8 cellular contexts compared by ENCODE assay signal in genomic region chr22:17084554-17085276, GRCh38. TPM values are rescaled to one million over a fixed set of nuclear protein-coding genes. Genes with fewer than 3 reads are reported as not detected.
A peak's percentile ranks its signal among the peaks of the same experiment; 100 is the strongest.
DNase-seq lines count a peak whose midpoint lies in the region; ATAC-seq and TF ChIP-seq lines count a peak whose summit lies in the region.

Gene IL17RA, plus strand, starts transcription at chr22:17085000. Its CDS starts 92 bp downstream, at chr22:17085092.

- H3K9me2 ChIP-seq in GM23338 (ENCODE audit: insufficient read depth) = no peaks in the 10 kb centered on the region

- H3K9me3 Mint-ChIP-seq in GM23338 = no peaks in the 10 kb centered on the region; the same call in 2 of the 3 replicates
- H3K9me3 Mint-ChIP-seq in neural progenitor cell = peaks cover 2% of the 10 kb centered on the region

- peaks cover 7% of the 10 kb centered on the region for H3F3A ChIP-seq in GM23338 (replicated peaks; ENCODE audit: low read depth)
- peaks cover 24% of the 10 kb centered on the region for H3F3A ChIP-seq in neural progenitor cell (ENCODE audit: low read depth)

- H3K4me3 ChIP-seq in GM23338 = peak within 1 kb of the TSS; percentile 83
- peak within 1 kb of the TSS; percentile 81 for H3K4me3 ChIP-seq in neural progenitor cell
- H3K4me3 ChIP-seq in stomach smooth muscle (ENCODE audit: low read length in 2 of 2) = peak within 1 kb of the TSS; percentile 53 to 74

- H3K27ac ChIP-seq in GM23338 (ENCODE audit: low read depth) = no peak within 1 kb of the TSS
- H3K27ac ChIP-seq in neural progenitor cell = no peak within 1 kb of the TSS
- H3K27ac ChIP-seq in stomach smooth muscle (ENCODE audit: low read length) = no peak within 1 kb of the TSS

- H3K27me3 Mint-ChIP-seq in GM23338 (ENCODE audit: insufficient read depth, low read depth, poor library complexity) (peaks cover 27% of the 10 kb centered on the region), neural progenitor cell (ENCODE audit: insufficient read depth, low read depth) (peaks cover 25% of the 10 kb centered on the region)

- H3K79me2 ChIP-seq in GM23338 (replicated peaks; ENCODE audit: insufficient read depth) (peaks cover 3% of the 10 kb centered on the region; the same call in 1 of the 2 replicates), neural progenitor cell (ENCODE audit: low read depth) (no peaks in the 10 kb centered on the region)

- H3K9ac ChIP-seq in neural progenitor cell (no peak within 1 kb of the TSS), stomach smooth muscle (ENCODE audit: low read length in 2 of 2) (peak within 1 kb of the TSS; percentile 57 to 60)

- peak; percentile 67 for TF ChIP-seq POLR2A in Raji (IDR thresholded peaks at IDR 0.05; ENCODE audit: insufficient read depth, low read depth, low read length)

- H3K4me1 ChIP-seq in GM23338 (ENCODE audit: insufficient read depth) = peaks cover 14% of the 10 kb centered on the region; the same call in 1 of the 2 replicates
- H3K4me1 ChIP-seq in neural progenitor cell = peaks cover 6% of the 10 kb centered on the region
- peaks cover 22% of the 10 kb centered on the region for H3K4me1 ChIP-seq in stomach smooth muscle (ENCODE audit: control insufficient read depth, insufficient read depth, low read length)

- peaks cover 20% of the 10 kb centered on the region for H3K4me1 Mint-ChIP-seq in GM23338
- H3K4me1 Mint-ChIP-seq in neural progenitor cell = peaks cover 14% of the 10 kb centered on the region

- peaks cover 31% of the 10 kb centered on the region for H3K27me3 ChIP-seq in GM23338 (ENCODE audit: insufficient read depth)
- peaks cover 48% of the 10 kb centered on the region for H3K27me3 ChIP-seq in neural progenitor cell
- H3K27me3 ChIP-seq in stomach smooth muscle (ENCODE audit: control insufficient read depth in 1 of 2, insufficient read depth in 2 of 2, low read length in 2 of 2) = peaks cover 8 to 31% of the 10 kb centered on the region in 2 donors

- H3K36me3 Mint-ChIP-seq in GM23338 (ENCODE audit: low read depth) = no peaks in the 10 kb centered on the region
- no peaks in the 10 kb centered on the region for H3K36me3 Mint-ChIP-seq in neural progenitor cell

- H3K27ac Mint-ChIP-seq in GM23338 (no peak within 1 kb of the TSS), neural progenitor cell (no peak within 1 kb of the TSS)

- no peak for TF ChIP-seq CTCF in GM23338 (conservative IDR thresholded peaks at IDR 0.05; ENCODE audit: low read depth in 2 of 2)
- no peak for TF ChIP-seq CTCF in neural progenitor cell (IDR thresholded peaks at IDR 0.05)

- H3K4me3 Mint-ChIP-seq in GM23338 (peak within 1 kb of the TSS; percentile 78), neural progenitor cell (peak within 1 kb of the TSS; percentile 90)

- peak; percentile 91 for DNase-seq in EH (ENCODE audit: low read depth)
- DNase-seq in GM23338 (ENCODE audit: low spot score) = peak; percentile 97
- peak; percentile 94 for DNase-seq in LoVo (ENCODE audit: low spot score)
- peak; percentile 89 for DNase-seq in activated gamma-delta T cell treated with anti-CD3 and anti-CD28 coated beads, Interleukin-2, amount 50 U/mL, for 16 hours (ENCODE audit: low read depth)
- peak; percentile 80 for DNase-seq in foreskin melanocyte
- DNase-seq in neural progenitor cell (ENCODE audit: low spot score) = peak; percentile 92

- no peaks in the 10 kb centered on the region for H3K9me3 ChIP-seq in neural progenitor cell (ENCODE audit: low read depth)
- H3K9me3 ChIP-seq in stomach smooth muscle (ENCODE audit: control insufficient read depth in 2 of 2, low read length in 2 of 2) = no peaks in the 10 kb centered on the region

- H3K36me3 ChIP-seq in GM23338 (ENCODE audit: insufficient read depth) (no peaks in the 10 kb centered on the region), neural progenitor cell (no peaks in the 10 kb centered on the region), stomach smooth muscle (ENCODE audit: control insufficient read depth in 2 of 2, insufficient read depth in 2 of 2, low read length in 2 of 2) (no peaks in the 10 kb centered on the region)

- ATAC-seq in GM23338 = peak; percentile 93

- H4K20me1 ChIP-seq in GM23338 (replicated peaks; ENCODE audit: insufficient read depth) = peaks cover 4% of the 10 kb centered on the region
- peaks cover 13% of the 10 kb centered on the region for H4K20me1 ChIP-seq in neural progenitor cell (ENCODE audit: low read depth)

- H2AFZ ChIP-seq in GM23338 = peak within 1 kb of the TSS; percentile 98
- H2AFZ ChIP-seq in neural progenitor cell (replicated peaks) = peak within 1 kb of the TSS; percentile 86

- peak within 1 kb of the TSS; percentile 93 for H3K4me2 ChIP-seq in GM23338
- H3K4me2 ChIP-seq in neural progenitor cell = peak within 1 kb of the TSS; percentile 86

TF ChIP-seq in GM23338, 12 proteins besides CTCF, POLR2A, EP300 and RAD21:
- TF ChIP-seq REST (IDR thresholded peaks at IDR 0.05; ENCODE audit: unreplicated experiment) (no peak), NANOG (IDR thresholded peaks at IDR 0.05; ENCODE audit: borderline replicate concordance) (no peak), STAT1 (IDR thresholded peaks at IDR 0.05; ENCODE audit: unreplicated experiment) (no peak), POLR2AphosphoS5 (IDR thresholded peaks at IDR 0.05; ENCODE audit: low read depth) (peak; percentile 58), CREB1 (CRISPR knock-in tag; IDR thresholded peaks at IDR 0.05; ENCODE audit: low read depth) (0 out of 2 replicates have a peak, but pooled peaks have one; percentile 42)

RNA-seq across cellular contexts. Expression of gene IL17RA, which starts in this region (rescaled TPM):
- total RNA-seq in GM23338 (2014; rRNA removed; shearing (Covaris generic)) = 9.6 and 11.9 TPM in 2 replicates
- 3.2 TPM in 2 replicates for polyA plus RNA-seq in GM23338 (2016; fragmentation: Nextera tagmentation; extraction: Ambion mirVana)
- 2.7 and 5.2 TPM in 2 replicates for total RNA-seq in neural progenitor cell (ENCODE audit: low replicate concordance)
